In genomic region chr5:64615895-64616294, GRCh38 we compare ENCODE assay signal across 18 cellular contexts.
DNase-seq lines count a peak whose midpoint lies in the region; ATAC-seq and TF ChIP-seq lines count a peak whose summit lies in the region.
"Had no signal": no experiment of that assay in that cellular context is flagged by ENCODE, and none has a peak within 500 bp of the region (broad histone marks: within the 10 kb centered on the region; RNA-seq: fewer than 3 reads in every experiment).

No MANE protein-coding gene starts in this region.

- H3K4me3 Mint-ChIP-seq in activated CD4-positive, alpha-beta T cell treated with anti-CD3 and anti-CD28 coated beads for 36 hours = no peak overlapping the region
- H3K4me3 Mint-ChIP-seq: activated naive CD4-positive, alpha-beta T cell treated with anti-CD3 and anti-CD28 coated beads, Interleukin-2, amount 50 U/mL, for 24 hours; H9; natural killer cell treated with Interleukin-12 subunit alpha and Interleukin-12 subunit beta and Interleukin-15 and Interleukin-18, amount 100 ng/mL, for 72 hours had no signal

- H3K4me1 Mint-ChIP-seq in activated CD4-positive, alpha-beta T cell treated with anti-CD3 and anti-CD28 coated beads for 36 hours = no peaks in the 10 kb centered on the region
- H3K4me1 Mint-ChIP-seq: activated naive CD4-positive, alpha-beta T cell treated with anti-CD3 and anti-CD28 coated beads, Interleukin-2, amount 50 U/mL, for 24 hours had no signal

- H3K4me1 ChIP-seq in testis = no peaks in the 10 kb centered on the region

- DNase-seq in epithelial cell of proximal tubule (ENCODE audit: low read depth) = peak; percentile 16
- DNase-seq in testis = no peak
- DNase-seq in HT-29 (ENCODE audit: low spot score) = no peak
- no peak for DNase-seq in activated CD4-positive, alpha-beta T cell treated with anti-CD3 and anti-CD28 coated beads for 36 hours
- DNase-seq: activated CD4-positive, alpha-beta T cell treated with anti-CD3 and anti-CD28 coated beads for 1 hour; AML-193; effector memory CD4-positive, alpha-beta T cell; H9; left ventricle myocardium superior; NCI-H1694; NCI-H526 treated with DMSO at 0.1 percent for 48 hours; T-helper 2 cell had no signal

- no peak overlapping the region for H3K27ac Mint-ChIP-seq in activated CD4-positive, alpha-beta T cell treated with anti-CD3 and anti-CD28 coated beads for 36 hours
- H3K27ac Mint-ChIP-seq: activated naive CD4-positive, alpha-beta T cell treated with anti-CD3 and anti-CD28 coated beads, Interleukin-2, amount 50 U/mL, for 24 hours; H9; natural killer cell treated with Interleukin-12 subunit alpha and Interleukin-12 subunit beta and Interleukin-15 and Interleukin-18, amount 100 ng/mL, for 72 hours had no signal

- peaks cover 16% of the 10 kb centered on the region for H3K27me3 Mint-ChIP-seq in activated CD4-positive, alpha-beta T cell treated with anti-CD3 and anti-CD28 coated beads for 36 hours

- H3K27me3 ChIP-seq in testis = no peaks in the 10 kb centered on the region

- POLR2A ChIA-PET in activated CD4-positive, alpha-beta T cell treated with anti-CD3 and anti-CD28 coated beads for 36 hours (lab: Charles Lee) = no interaction called here

- TF ChIP-seq CTCF in epithelial cell of proximal tubule (conservative IDR thresholded peaks at IDR 0.05; ENCODE audit: low read depth, low read length) = no peak
- TF ChIP-seq CTCF in testis (IDR thresholded peaks at IDR 0.05) = no peak

- ATAC-seq in GM18909 (IDR thresholded peaks at IDR 0.05; ENCODE audit: poor library complexity, unreplicated experiment) (peak; percentile 89), GM21825 (IDR thresholded peaks at IDR 0.05; ENCODE audit: unreplicated experiment) (peak; percentile 69), HG03135 (IDR thresholded peaks at IDR 0.05; ENCODE audit: unreplicated experiment) (peak; percentile 77), GM21723 (IDR thresholded peaks at IDR 0.05; ENCODE audit: unreplicated experiment) (no peak)
- ATAC-seq in activated CD4-positive, alpha-beta T cell treated with anti-CD3 and anti-CD28 coated beads for 36 hours = no peak
- ATAC-seq: left ventricle myocardium superior; natural killer cell treated with Interleukin-12 subunit alpha and Interleukin-12 subunit beta and Interleukin-15 and Interleukin-18, amount 100 ng/mL, for 72 hours had no signal

- CTCF ChIA-PET in activated CD4-positive, alpha-beta T cell treated with anti-CD3 and anti-CD28 coated beads for 36 hours (lab: Charles Lee) = no interaction called here

- no peak overlapping the region for H3K27ac ChIP-seq in testis

- H3K36me3 Mint-ChIP-seq in activated CD4-positive, alpha-beta T cell treated with anti-CD3 and anti-CD28 coated beads for 36 hours (ENCODE audit: low read depth) = no peaks in the 10 kb centered on the region
- H3K36me3 Mint-ChIP-seq: activated naive CD4-positive, alpha-beta T cell treated with anti-CD3 and anti-CD28 coated beads, Interleukin-2, amount 50 U/mL, for 24 hours; natural killer cell treated with Interleukin-12 subunit alpha and Interleukin-12 subunit beta and Interleukin-15 and Interleukin-18, amount 100 ng/mL, for 72 hours had no signal

- intact Hi-C loops in testis (cut with DNase I; ENCODE audit: low total_unique reads) = loop anchor here (10.0 kb wide), 1 partner anchor 391 kb away; no protein-coding TSS in a partner anchor
- intact Hi-C loops in activated CD4-positive, alpha-beta T cell treated with anti-CD3 and anti-CD28 coated beads for 36 hours (cut with DNase I, micrococcal nuclease) = no loop called here

- H3K36me3 ChIP-seq in testis (ENCODE audit: low read depth, missing control alignments) = no peaks in the 10 kb centered on the region

- WGBS in testis, 2 donors = 67 to 82% methylated on average over 3 of the region's 3 CpGs

- H3K4me3 ChIP-seq in epithelial cell of proximal tubule (ENCODE audit: low read depth, low read length) (no peak overlapping the region), testis (no peak overlapping the region)

- no peaks in the 10 kb centered on the region for H3K9me3 Mint-ChIP-seq in activated CD4-positive, alpha-beta T cell treated with anti-CD3 and anti-CD28 coated beads for 36 hours (ENCODE audit: low read depth)
- H3K9me3 Mint-ChIP-seq: activated naive CD4-positive, alpha-beta T cell treated with anti-CD3 and anti-CD28 coated beads, Interleukin-2, amount 50 U/mL, for 24 hours; H9; natural killer cell treated with Interleukin-12 subunit alpha and Interleukin-12 subunit beta and Interleukin-15 and Interleukin-18, amount 100 ng/mL, for 72 hours had no signal

- TF ChIP-seq POLR2A in testis (IDR thresholded peaks at IDR 0.05) = no peak

- no peaks in the 10 kb centered on the region for H3K9me3 ChIP-seq in testis

Comparison
In these comparisons a context has a peak if more than half of its experiments do, and no peak if none do; other contexts are left out.
1. ATAC-seq: peak in GM18909 (single experiment), GM21825 (single experiment) and HG03135 (single experiment); none in GM21723 (single experiment) and activated CD4-positive, alpha-beta T cell treated with anti-CD3 and anti-CD28 coated beads for 36 hours (single experiment).